9 cellular contexts compared by ENCODE assay signal in genomic region chr12:32074432-32074831, GRCh38.
"Had no signal": no experiment of that assay in that cellular context is flagged by ENCODE, and none has a peak within 500 bp of the region (broad histone marks: within the 10 kb centered on the region; RNA-seq: fewer than 3 reads in every experiment).

No MANE protein-coding gene starts in this region.

- H3K27me3 Mint-ChIP-seq: IgD-negative memory B cell had no signal

- H3K9me3 ChIP-seq: HAP-1 had no signal

- H3K36me3 Mint-ChIP-seq: IgD-negative memory B cell had no signal

- H3K4me3 ChIP-seq: HAP-1 had no signal

- H3K4me3 Mint-ChIP-seq: HFFc6, IgD-negative memory B cell had no signal

- H3K4me1 Mint-ChIP-seq: IgD-negative memory B cell had no signal

- H3K27ac ChIP-seq: HL-60 had no signal

- H3K27ac Mint-ChIP-seq: HFFc6, IgD-negative memory B cell had no signal

- DNase-seq: GOT3, H7, HFFc6, KBM-7 had no signal

- H3K36me3 ChIP-seq: HAP-1 had no signal

- ATAC-seq: HCT116, HepG2 had no signal
